Comparison of ENCODE assay signal across 1 cellular context in the genomic region with DNA sequence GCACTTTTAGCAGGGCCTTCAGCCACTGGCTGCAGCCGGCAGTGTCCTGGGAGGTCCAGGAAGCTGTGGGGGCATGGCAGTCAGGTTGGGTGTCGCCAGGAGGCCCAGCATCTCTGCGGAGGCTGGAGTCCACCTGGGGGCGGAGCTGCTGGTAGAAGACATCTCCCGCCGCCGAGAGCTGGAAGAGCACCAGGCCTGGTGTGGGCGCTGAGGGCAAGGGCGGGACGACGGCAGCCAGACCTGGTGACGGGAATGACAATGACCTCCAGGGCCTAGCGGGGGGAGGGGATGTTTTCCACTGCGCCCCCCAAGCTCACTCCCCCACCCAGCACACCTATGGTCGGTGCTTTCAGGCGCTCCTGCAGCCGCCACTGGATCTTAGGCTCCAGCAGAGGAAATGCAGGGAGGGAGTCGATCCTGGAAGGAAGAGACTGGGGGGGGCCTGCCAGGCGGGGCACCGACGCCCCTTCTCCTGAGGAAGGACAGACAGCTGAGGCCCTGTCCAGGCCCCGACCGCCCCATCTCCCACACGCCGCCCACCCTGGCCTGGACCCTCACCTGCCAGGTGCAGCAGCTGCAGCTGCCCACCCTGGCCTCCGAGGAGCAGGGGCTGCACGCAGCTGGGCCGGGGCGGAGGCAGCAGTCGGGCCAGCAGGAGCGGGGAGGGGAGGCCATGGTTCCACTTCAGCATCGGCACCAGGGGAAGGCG.
TF ChIP-seq lines count a peak whose summit lies in the region.

No MANE protein-coding gene starts in this region.

TF ChIP-seq in K562, 482 proteins besides CTCF, POLR2A, EP300 and RAD21:
- TF ChIP-seq POLR2G (IDR thresholded peaks at IDR 0.05; ENCODE audit: low read depth, low read length) = peak; percentile 51
- no peak for TF ChIP-seq ZNF830 (CRISPR knock-in tag; IDR thresholded peaks at IDR 0.05)
- TF ChIP-seq RBFOX2 (IDR thresholded peaks at IDR 0.05; ENCODE audit: low read depth, low read length) = peak; percentile 25
